ENCODE assay signal across 1 cellular context in genomic region chr6:108294787-108295625, GRCh38.
TF ChIP-seq lines count a peak whose summit lies in the region.

TSS of gene AFG1L (plus strand) at chr6:108295054. CDS start at chr6:108295080, 26 bp downstream.

TF ChIP-seq in HepG2, 621 proteins besides CTCF, POLR2A, EP300 and RAD21 (continued from another document and continues in another):
- TF ChIP-seq MLX (CRISPR knock-in tag; IDR thresholded peaks at IDR 0.05): no peak
- no peak for TF ChIP-seq ZNF678 (CRISPR knock-in tag; IDR thresholded peaks at IDR 0.05)
- peak; percentile 47 for TF ChIP-seq ZBTB2 (CRISPR knock-in tag; IDR thresholded peaks at IDR 0.05; ENCODE audit: low read depth)
- no peak for TF ChIP-seq CC2D1A (CRISPR knock-in tag; IDR thresholded peaks at IDR 0.05)
- TF ChIP-seq ERF (CRISPR knock-in tag; IDR thresholded peaks at IDR 0.05): peak; percentile 33; the same call in 1 of the 2 replicates
- TF ChIP-seq STAG1 (CRISPR knock-in tag; IDR thresholded peaks at IDR 0.05): no peak
- TF ChIP-seq MXD4 (CRISPR knock-in tag; IDR thresholded peaks at IDR 0.05): 0 out of 2 replicates have a peak, but pooled peaks have one; percentile 27
- peak; percentile 47; the same call in 1 of the 2 replicates for TF ChIP-seq HNF4A (CRISPR knock-in tag; IDR thresholded peaks at IDR 0.05)
- peak; percentile 7 for TF ChIP-seq ZEB1 (IDR thresholded peaks at IDR 0.05; ENCODE audit: insufficient replicate concordance, low read depth)
- peak; percentile 42; the same call in 1 of the 2 replicates for TF ChIP-seq ZNF746 (CRISPR knock-in tag; IDR thresholded peaks at IDR 0.05)
- peak; percentile 63; the same call in 1 of the 2 replicates for TF ChIP-seq KLF12 (CRISPR knock-in tag; IDR thresholded peaks at IDR 0.05; ENCODE audit: borderline replicate concordance)
- TF ChIP-seq BHLHE40 (IDR thresholded peaks at IDR 0.05; ENCODE audit: low read length): peak; percentile 85
- peak; percentile 77 for TF ChIP-seq ZNF501 (CRISPR knock-in tag; IDR thresholded peaks at IDR 0.05)
- TF ChIP-seq BATF2 (CRISPR knock-in tag; IDR thresholded peaks at IDR 0.05): no peak
- no peak for TF ChIP-seq ZNF704 (CRISPR knock-in tag; IDR thresholded peaks at IDR 0.05; ENCODE audit: borderline replicate concordance)
- peak; percentile 98 for TF ChIP-seq MYC (CRISPR knock-in tag; IDR thresholded peaks at IDR 0.05; ENCODE audit: borderline replicate concordance)
- TF ChIP-seq ZKSCAN1 (IDR thresholded peaks at IDR 0.05; ENCODE audit: low read length): no peak
- peak; percentile 77 for TF ChIP-seq POLR2AphosphoS5 (IDR thresholded peaks at IDR 0.05; ENCODE audit: low read depth, low read length)
- TF ChIP-seq ZNF292 (CRISPR knock-in tag; IDR thresholded peaks at IDR 0.05; ENCODE audit: borderline replicate concordance, low read depth): no peak
- TF ChIP-seq HMG20A (CRISPR knock-in tag; IDR thresholded peaks at IDR 0.05; ENCODE audit: borderline replicate concordance): no peak
- peak; percentile 85; the same call in 1 of the 2 replicates for TF ChIP-seq ZNF713 (CRISPR knock-in tag; IDR thresholded peaks at IDR 0.05)
- TF ChIP-seq IKZF1 (IDR thresholded peaks at IDR 0.05): no peak
- TF ChIP-seq TAF1 (CRISPR knock-in tag; IDR thresholded peaks at IDR 0.05): peak; percentile 76; the same call in 1 of the 2 replicates
- TF ChIP-seq NR2F6 (IDR thresholded peaks at IDR 0.05): peak; percentile 69; the same call in 1 of the 2 replicates
- peak; percentile 46 for TF ChIP-seq NR2F6 (CRISPR knock-in tag; IDR thresholded peaks at IDR 0.05)
- TF ChIP-seq GATAD2A (CRISPR knock-in tag; IDR thresholded peaks at IDR 0.05): no peak
- TF ChIP-seq YEATS2 (CRISPR knock-in tag; IDR thresholded peaks at IDR 0.05; ENCODE audit: borderline replicate concordance): 0 out of 2 replicates have a peak, but pooled peaks have one; percentile 71
- peak; percentile 45 for TF ChIP-seq MED8 (CRISPR knock-in tag; IDR thresholded peaks at IDR 0.05; ENCODE audit: insufficient replicate concordance)
- TF ChIP-seq WIZ (CRISPR knock-in tag; IDR thresholded peaks at IDR 0.05): peak; percentile 85; the same call in 1 of the 2 replicates
- TF ChIP-seq ZNF776 (CRISPR knock-in tag; IDR thresholded peaks at IDR 0.05): no peak
- TF ChIP-seq ZFP82 (CRISPR knock-in tag; IDR thresholded peaks at IDR 0.05; ENCODE audit: borderline replicate concordance): peak; percentile 80; the same call in 1 of the 2 replicates
- no peak; the same call in 1 of the 2 replicates for TF ChIP-seq HOMEZ (CRISPR knock-in tag; IDR thresholded peaks at IDR 0.05; ENCODE audit: low read depth)
- 0 out of 2 replicates have a peak, but pooled peaks have one; percentile 31 for TF ChIP-seq RARA (CRISPR knock-in tag; IDR thresholded peaks at IDR 0.05)
- TF ChIP-seq ZNF816 (CRISPR knock-in tag; IDR thresholded peaks at IDR 0.05; ENCODE audit: borderline replicate concordance): peak; percentile 61; the same call in 1 of the 2 replicates
- TF ChIP-seq SP1 (IDR thresholded peaks at IDR 0.05): no peak
- TF ChIP-seq SP1 (CRISPR knock-in tag; IDR thresholded peaks at IDR 0.05): peak; percentile 78
- 0 out of 2 replicates have a peak, but pooled peaks have one; percentile 42 for TF ChIP-seq MNT (IDR thresholded peaks at IDR 0.05)
- no peak for TF ChIP-seq ZNF615 (CRISPR knock-in tag; IDR thresholded peaks at IDR 0.05; ENCODE audit: borderline replicate concordance)
- TF ChIP-seq, protein P1, sequence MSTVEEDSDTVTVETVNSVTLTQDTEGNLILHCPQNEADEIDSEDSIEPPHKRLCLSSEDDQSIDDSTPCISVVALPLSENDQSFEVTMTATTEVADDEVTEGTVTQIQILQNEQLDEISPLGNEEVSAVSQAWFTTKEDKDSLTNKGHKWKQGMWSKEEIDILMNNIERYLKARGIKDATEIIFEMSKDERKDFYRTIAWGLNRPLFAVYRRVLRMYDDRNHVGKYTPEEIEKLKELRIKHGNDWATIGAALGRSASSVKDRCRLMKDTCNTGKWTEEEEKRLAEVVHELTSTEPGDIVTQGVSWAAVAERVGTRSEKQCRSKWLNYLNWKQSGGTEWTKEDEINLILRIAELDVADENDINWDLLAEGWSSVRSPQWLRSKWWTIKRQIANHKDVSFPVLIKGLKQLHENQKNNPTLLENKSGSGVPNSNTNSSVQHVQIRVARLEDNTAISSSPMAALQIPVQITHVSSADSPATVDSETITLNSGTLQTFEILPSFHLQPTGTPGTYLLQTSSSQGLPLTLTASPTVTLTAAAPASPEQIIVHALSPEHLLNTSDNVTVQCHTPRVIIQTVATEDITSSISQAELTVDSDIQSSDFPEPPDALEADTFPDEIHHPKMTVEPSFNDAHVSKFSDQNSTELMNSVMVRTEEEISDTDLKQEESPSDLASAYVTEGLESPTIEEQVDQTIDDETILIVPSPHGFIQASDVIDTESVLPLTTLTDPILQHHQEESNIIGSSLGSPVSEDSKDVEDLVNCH (CRISPR knock-in tag; IDR thresholded peaks at IDR 0.05): no peak
- no peak for TF ChIP-seq TBX3 (IDR thresholded peaks at IDR 0.05; ENCODE audit: borderline replicate concordance)
- TF ChIP-seq SOX5 (CRISPR knock-in tag; IDR thresholded peaks at IDR 0.05; ENCODE audit: borderline replicate concordance): peak; percentile 28; the same call in 1 of the 2 replicates
- TF ChIP-seq ZNF510 (CRISPR knock-in tag; IDR thresholded peaks at IDR 0.05; ENCODE audit: low read depth): no peak
- no peak for TF ChIP-seq ZBTB44 (CRISPR knock-in tag; IDR thresholded peaks at IDR 0.05)
- no peak for TF ChIP-seq ZNF205 (CRISPR knock-in tag; IDR thresholded peaks at IDR 0.05)
- no peak for TF ChIP-seq ZNF879 (CRISPR knock-in tag; IDR thresholded peaks at IDR 0.05)
- peak; percentile 76; the same call in 1 of the 2 replicates for TF ChIP-seq SRY (CRISPR knock-in tag; IDR thresholded peaks at IDR 0.05)
- peak; percentile 79; the same call in 1 of the 2 replicates for TF ChIP-seq NRL (CRISPR knock-in tag; IDR thresholded peaks at IDR 0.05; ENCODE audit: borderline replicate concordance)
- peak; percentile 69; the same call in 1 of the 2 replicates for TF ChIP-seq ZNF335 (CRISPR knock-in tag; IDR thresholded peaks at IDR 0.05)
- no peak for TF ChIP-seq ZNF232 (CRISPR knock-in tag; IDR thresholded peaks at IDR 0.05; ENCODE audit: borderline replicate concordance)
- TF ChIP-seq AGO2 (optimal IDR thresholded peaks at IDR 0.05; ENCODE audit: low read depth, low read length): peak; percentile 81
- peak; percentile 81 for TF ChIP-seq SALL1 (CRISPR knock-in tag; IDR thresholded peaks at IDR 0.05)
- TF ChIP-seq, protein P2, sequence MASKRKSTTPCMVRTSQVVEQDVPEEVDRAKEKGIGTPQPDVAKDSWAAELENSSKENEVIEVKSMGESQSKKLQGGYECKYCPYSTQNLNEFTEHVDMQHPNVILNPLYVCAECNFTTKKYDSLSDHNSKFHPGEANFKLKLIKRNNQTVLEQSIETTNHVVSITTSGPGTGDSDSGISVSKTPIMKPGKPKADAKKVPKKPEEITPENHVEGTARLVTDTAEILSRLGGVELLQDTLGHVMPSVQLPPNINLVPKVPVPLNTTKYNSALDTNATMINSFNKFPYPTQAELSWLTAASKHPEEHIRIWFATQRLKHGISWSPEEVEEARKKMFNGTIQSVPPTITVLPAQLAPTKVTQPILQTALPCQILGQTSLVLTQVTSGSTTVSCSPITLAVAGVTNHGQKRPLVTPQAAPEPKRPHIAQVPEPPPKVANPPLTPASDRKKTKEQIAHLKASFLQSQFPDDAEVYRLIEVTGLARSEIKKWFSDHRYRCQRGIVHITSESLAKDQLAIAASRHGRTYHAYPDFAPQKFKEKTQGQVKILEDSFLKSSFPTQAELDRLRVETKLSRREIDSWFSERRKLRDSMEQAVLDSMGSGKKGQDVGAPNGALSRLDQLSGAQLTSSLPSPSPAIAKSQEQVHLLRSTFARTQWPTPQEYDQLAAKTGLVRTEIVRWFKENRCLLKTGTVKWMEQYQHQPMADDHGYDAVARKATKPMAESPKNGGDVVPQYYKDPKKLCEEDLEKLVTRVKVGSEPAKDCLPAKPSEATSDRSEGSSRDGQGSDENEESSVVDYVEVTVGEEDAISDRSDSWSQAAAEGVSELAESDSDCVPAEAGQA (IDR thresholded peaks at IDR 0.05; ENCODE audit: low read depth): peak; percentile 48; the same call in 1 of the 2 replicates
- TF ChIP-seq, protein P2 (CRISPR knock-in tag; IDR thresholded peaks at IDR 0.05; ENCODE audit: borderline replicate concordance): no peak; the same call in 1 of the 2 replicates
- TF ChIP-seq KMT2B (CRISPR knock-in tag; IDR thresholded peaks at IDR 0.05): peak; percentile 79
